ENCODE assay signal across 10 cellular contexts in the genomic region with DNA sequence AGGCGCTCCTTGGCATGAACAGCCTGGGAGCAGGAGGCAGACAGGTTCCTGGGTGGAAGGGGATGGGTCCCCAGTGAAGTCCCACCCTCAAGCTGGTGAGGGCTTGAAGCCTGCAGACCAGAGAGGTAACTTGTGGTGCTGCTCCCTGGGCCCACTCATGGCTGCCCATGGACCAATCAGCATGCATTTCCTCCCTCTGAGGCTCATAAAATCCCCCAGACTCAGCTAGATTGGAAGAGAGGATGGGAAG. TPM values are rescaled to one million over a fixed set of nuclear protein-coding genes. Genes with fewer than 3 reads are reported as not detected.
DNase-seq lines count a peak whose midpoint lies in the region; TF ChIP-seq lines count a peak whose summit lies in the region.
"Had no signal": no experiment of that assay in that cellular context is flagged by ENCODE, and none has a peak within 500 bp of the region (broad histone marks: within the 10 kb centered on the region; RNA-seq: fewer than 3 reads in every experiment).

No MANE protein-coding gene starts in this region.

- H3K27ac ChIP-seq in duodenal mucosa (ENCODE audit: low read depth, low read length) (no peak overlapping the region), testis (peak overlapping the region; percentile 94 to 99)

- WGBS in testis, 2 donors = 75% methylated on average over 1 of the region's 1 CpG; no CpG with 5 or more reads in 1 of the 2 donors

- peak overlapping the region; percentile 89 for H3K27ac Mint-ChIP-seq in mesothelial cell of epicardium

- H3K4me1 ChIP-seq in duodenal mucosa (ENCODE audit: control insufficient read depth in 1 of 2, insufficient read depth in 2 of 2, low read length in 2 of 2) = peaks cover 4 to 12% of the 10 kb centered on the region in 2 donors
- no peaks in the 10 kb centered on the region for H3K4me1 ChIP-seq in testis

- H3K9me3 ChIP-seq in duodenal mucosa (ENCODE audit: control insufficient read depth in 1 of 2, low read length in 2 of 2) (no peaks in the 10 kb centered on the region), testis (no peaks in the 10 kb centered on the region)

- H3K36me3 ChIP-seq in duodenal mucosa (ENCODE audit: control insufficient read depth in 1 of 2, insufficient read depth in 2 of 2, low read length in 2 of 2) (no peaks in the 10 kb centered on the region), testis (ENCODE audit: low read depth, missing control alignments) (no peaks in the 10 kb centered on the region)

- H3K36me3 Mint-ChIP-seq in mesothelial cell of epicardium = no peaks in the 10 kb centered on the region

- H3K27me3 Mint-ChIP-seq in mesothelial cell of epicardium (ENCODE audit: low read depth) = no peaks in the 10 kb centered on the region

- TF ChIP-seq CTCF in LNCaP clone FGC (IDR thresholded peaks at IDR 0.05; ENCODE audit: control insufficient read depth, extremely low read depth, insufficient read depth) (no peak), mesothelial cell of epicardium (IDR thresholded peaks at IDR 0.05; ENCODE audit: unreplicated experiment) (no peak), testis (IDR thresholded peaks at IDR 0.05) (no peak)

- H3K4me3 ChIP-seq in LNCaP clone FGC (ENCODE audit: low read depth, low read length) (peak overlapping the region; percentile 49), duodenal mucosa (ENCODE audit: low read depth in 1 of 2, low read length in 2 of 2) (peak overlapping the region; percentile 62 to 78), testis (peak overlapping the region; percentile 68 to 95)

- H3K4me1 Mint-ChIP-seq in mesothelial cell of epicardium = peaks cover 28% of the 10 kb centered on the region

- TF ChIP-seq POLR2A in testis (IDR thresholded peaks at IDR 0.05) = no peak

- intact Hi-C loops in testis (cut with DNase I; ENCODE audit: low total_unique reads) = no loop called here

- H3K9ac ChIP-seq in duodenal mucosa (ENCODE audit: low read depth in 1 of 2, low read length in 2 of 2) = peak overlapping the region; percentile 39 to 76

- H3K9me3 Mint-ChIP-seq in mesothelial cell of epicardium = no peaks in the 10 kb centered on the region

- no peak for DNase-seq in LNCaP clone FGC (ENCODE audit: low read depth)
- DNase-seq in mesothelial cell of epicardium (ENCODE audit: low spot score in 2 of 2, unreplicated experiment in 2 of 2) = no peak
- DNase-seq in testis = no peak
- DNase-seq in stimulated activated naive CD4-positive, alpha-beta T cell (lab: John Stamatoyannopoulos, UW) = no peak
- DNase-seq in NCI-H524 treated with DMSO at 0.1 percent for 48 hours (lab: John Stamatoyannopoulos, UW) = no peak
- no peak for DNase-seq in NCI-H1436 treated with DMSO at 0.1 percent for 48 hours (lab: John Stamatoyannopoulos, UW)
- DNase-seq: activated CD4-positive, alpha-beta T cell treated with anti-CD3 and anti-CD28 coated beads, Interleukin-2, amount 50 U/mL, for 1 hour; NCI-H1092; stimulated activated CD4-positive, alpha-beta T cell treated with anti-CD3 and anti-CD28 coated beads, Interleukin-4, amount 100 ng/mL, for 24 hours had no signal

- peak overlapping the region; percentile 79 for H3K4me3 Mint-ChIP-seq in mesothelial cell of epicardium

- H3K27me3 ChIP-seq in duodenal mucosa (ENCODE audit: control insufficient read depth in 1 of 2, insufficient read depth in 2 of 2, low read length in 2 of 2) = no peaks in the 10 kb centered on the region
- no peaks in the 10 kb centered on the region for H3K27me3 ChIP-seq in testis

RNA-seq across cellular contexts. Expression of gene A2M, which starts 50.2 kb away (rescaled TPM):
- total RNA-seq in mesothelial cell of epicardium (3.8 to 4.8 TPM (median 4.3 TPM) in 3 replicates), testis (100 to 1,000 TPM in 1 of 2 donors, 10 to 100 TPM in 1; 64.2 to 151 TPM)
- 200 TPM for polyA plus RNA-seq in testis (ENCODE audit: insufficient read depth, low read depth, low replicate concordance)

Comparison
In these comparisons a context has a peak if more than half of its experiments do, and no peak if none do; other contexts are left out.
1. RNA of gene A2M, which starts 50.2 kb away (total RNA-seq): 64.2 to 151 TPM in testis; 3.8 to 4.8 TPM in mesothelial cell of epicardium; every median in the first group is over 10 times any median in the second.
2. Peak in every context shown above with its lines, with median percentiles within 50 percentile points of each other: H3K4me3 ChIP-seq.